ENCODE assay signal across 21 cellular contexts in genomic region chr6:13175759-13176158, GRCh38.
"Had no signal": no experiment of that assay in that cellular context is flagged by ENCODE, and none has a peak within 500 bp of the region (broad histone marks: within the 10 kb centered on the region; RNA-seq: fewer than 3 reads in every experiment).

No MANE protein-coding gene starts in this region.

- H3K4me3 ChIP-seq: sigmoid colon, thoracic aorta, upper lobe of left lung had no signal

- H3K9me3 Mint-ChIP-seq: activated naive CD4-positive, alpha-beta T cell treated with anti-CD3 and anti-CD28 coated beads, Interleukin-2, amount 10 ng/mL, durations not matched to agents 7 days and 5 days; activated naive CD8-positive, alpha-beta T cell treated with anti-CD3 and anti-CD28 coated beads, Interleukin-2, amount 50 U/mL, for 24 hours; activated T-cell treated with anti-CD3 and anti-CD28 coated beads, Interleukin-2, amount 50 U/mL, for 4 hours; brain; naive thymus-derived CD8-positive, alpha-beta T cell; stimulated activated effector memory CD8-positive, alpha-beta T cell treated with anti-CD3 and anti-CD28 coated beads, Interleukin-12 subunit alpha, Interleukin-12 subunit beta, amount 100 ng/mL, for 72 hours; T-helper 2 cell treated with Interferon-gamma antibody and Interleukin-4, amounts not matched to agents 5 μg/mL and 100 μg/mL, for 36 hours had no signal

- H3K4me1 ChIP-seq: sigmoid colon had no signal

- H3K9me3 ChIP-seq: neutrophil, sigmoid colon, thoracic aorta, upper lobe of left lung had no signal

- DNase-seq: activated CD4-positive, alpha-beta T cell treated with anti-CD3 and anti-CD28 coated beads, Interleukin-2, amount 50 U/mL, for 1 hour; activated CD8-positive, alpha-beta memory T cell treated with anti-CD3 and anti-CD28 coated beads, Interleukin-2, amount 50 U/mL, for 4 hours; activated naive CD4-positive, alpha-beta T cell treated with anti-CD3 and anti-CD28 coated beads, Interleukin-2, amount 10 ng/mL, durations not matched to agents 7 days and 5 days; activated naive CD8-positive, alpha-beta T cell treated with anti-CD3 and anti-CD28 coated beads, Interleukin-2, amount 50 U/mL, for 24 hours; activated T-cell treated with anti-CD3 and anti-CD28 coated beads, Interleukin-2, amount 50 U/mL, for 4 hours; anterior cingulate cortex; central memory CD4-positive, alpha-beta T cell; erythroblast; foreskin melanocyte; glutamatergic neuron; hypothalamus; naive thymus-derived CD8-positive, alpha-beta T cell; sigmoid colon; stimulated activated CD4-positive, alpha-beta T cell treated with anti-CD3 and anti-CD28 coated beads, Interleukin-4, amount 100 ng/mL, for 24 hours; upper lobe of left lung had no signal

- H3K27ac Mint-ChIP-seq: activated naive CD4-positive, alpha-beta T cell treated with anti-CD3 and anti-CD28 coated beads, Interleukin-2, amount 10 ng/mL, durations not matched to agents 7 days and 5 days; activated naive CD8-positive, alpha-beta T cell treated with anti-CD3 and anti-CD28 coated beads, Interleukin-2, amount 50 U/mL, for 24 hours; naive thymus-derived CD8-positive, alpha-beta T cell; stimulated activated effector memory CD8-positive, alpha-beta T cell treated with anti-CD3 and anti-CD28 coated beads, Interleukin-12 subunit alpha, Interleukin-12 subunit beta, amount 100 ng/mL, for 72 hours; T-helper 2 cell treated with Interferon-gamma antibody and Interleukin-4, amounts not matched to agents 5 μg/mL and 100 μg/mL, for 36 hours had no signal

- H3K27ac ChIP-seq: neutrophil, sigmoid colon, thoracic aorta, upper lobe of left lung had no signal

- FAIRE-seq: colon had no signal

- H3K4me3 Mint-ChIP-seq: activated naive CD4-positive, alpha-beta T cell treated with anti-CD3 and anti-CD28 coated beads, Interleukin-2, amount 10 ng/mL, durations not matched to agents 7 days and 5 days; activated naive CD8-positive, alpha-beta T cell treated with anti-CD3 and anti-CD28 coated beads, Interleukin-2, amount 50 U/mL, for 24 hours; activated T-cell treated with anti-CD3 and anti-CD28 coated beads, Interleukin-2, amount 50 U/mL, for 4 hours; brain; naive thymus-derived CD8-positive, alpha-beta T cell; stimulated activated effector memory CD8-positive, alpha-beta T cell treated with anti-CD3 and anti-CD28 coated beads, Interleukin-12 subunit alpha, Interleukin-12 subunit beta, amount 100 ng/mL, for 72 hours; T-helper 2 cell treated with Interferon-gamma antibody and Interleukin-4, amounts not matched to agents 5 μg/mL and 100 μg/mL, for 36 hours had no signal

- H3K27me3 ChIP-seq: neutrophil, sigmoid colon, upper lobe of left lung had no signal

- H3K36me3 ChIP-seq: neutrophil, sigmoid colon, thoracic aorta, upper lobe of left lung had no signal

- H3K36me3 Mint-ChIP-seq: activated naive CD4-positive, alpha-beta T cell treated with anti-CD3 and anti-CD28 coated beads, Interleukin-2, amount 10 ng/mL, durations not matched to agents 7 days and 5 days; brain; naive thymus-derived CD8-positive, alpha-beta T cell; stimulated activated effector memory CD8-positive, alpha-beta T cell treated with anti-CD3 and anti-CD28 coated beads, Interleukin-12 subunit alpha, Interleukin-12 subunit beta, amount 100 ng/mL, for 72 hours had no signal

- H3K27me3 Mint-ChIP-seq: brain had no signal

- ATAC-seq: activated naive CD8-positive, alpha-beta T cell treated with anti-CD3 and anti-CD28 coated beads, Interleukin-2, amount 50 U/mL, for 24 hours; activated T-cell treated with anti-CD3 and anti-CD28 coated beads, Interleukin-2, amount 50 U/mL, for 4 hours; naive thymus-derived CD8-positive, alpha-beta T cell; stimulated activated effector memory CD8-positive, alpha-beta T cell treated with anti-CD3 and anti-CD28 coated beads, Interleukin-12 subunit alpha, Interleukin-12 subunit beta, amount 100 ng/mL, for 72 hours had no signal
